ENCODE assay signal across 8 cellular contexts in the genomic region with DNA sequence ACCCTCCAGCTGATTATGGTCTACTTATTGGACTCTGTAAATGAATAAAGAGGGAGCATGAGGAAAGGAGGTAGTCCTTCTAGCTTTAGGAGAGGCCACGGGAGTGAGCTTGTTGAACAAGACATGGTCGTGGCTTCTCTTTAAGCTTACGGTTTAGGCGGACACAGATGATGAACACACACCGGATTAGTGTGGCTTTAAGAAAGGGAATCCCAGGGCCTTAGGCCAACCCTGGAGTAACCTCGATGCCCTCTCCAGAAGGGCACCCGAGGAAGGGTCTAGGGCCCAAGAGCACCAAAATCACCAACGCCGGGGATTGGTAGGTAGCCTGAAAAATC. TPM values are rescaled to one million over a fixed set of nuclear protein-coding genes. Genes with fewer than 3 reads are reported as not detected.
DNase-seq lines count a peak whose midpoint lies in the region; ATAC-seq and TF ChIP-seq lines count a peak whose summit lies in the region.

No MANE protein-coding gene starts in this region.

- no peaks in the 10 kb centered on the region for H3K9me3 Mint-ChIP-seq in central memory CD8-positive, alpha-beta T cell

- H3K4me1 ChIP-seq in BE2C (no peaks in the 10 kb centered on the region), HUES48 (ENCODE audit: control insufficient read depth, insufficient read depth, low read length) (peaks cover 23% of the 10 kb centered on the region), neutrophil (ENCODE audit: control insufficient read depth in 1 of 2, insufficient read depth in 1 of 2, low read depth in 1 of 2, low read length in 1 of 2) (peaks cover 7 to 8% of the 10 kb centered on the region in 2 experiments)

- DNase-seq in BE2C (no peak), cortex of kidney (lab: John Stamatoyannopoulos, UW) (no peak), dedifferentiated amniotic fluid mesenchymal stem cell (ENCODE audit: extremely low spot score) (no peak), NCI-H446 (lab: John Stamatoyannopoulos, UW) (no peak)
- no peak for DNase-seq in central memory CD8-positive, alpha-beta T cell (ENCODE audit: low spot score in 2 of 2)

- H3K4me1 Mint-ChIP-seq in central memory CD8-positive, alpha-beta T cell = peaks cover 37% of the 10 kb centered on the region

- TF ChIP-seq CTCF in BE2C (IDR thresholded peaks at IDR 0.05; ENCODE audit: low read depth, low read length) = no peak
- no peak for TF ChIP-seq CTCF in neutrophil (IDR thresholded peaks at IDR 0.05)

- H3K36me3 Mint-ChIP-seq in central memory CD8-positive, alpha-beta T cell (ENCODE audit: insufficient read depth) = peaks cover 15% of the 10 kb centered on the region

- H3K36me3 ChIP-seq in BE2C = peaks cover 39% of the 10 kb centered on the region
- H3K36me3 ChIP-seq in HUES48 (ENCODE audit: control insufficient read depth, insufficient read depth, low read length) = peaks cover 40% of the 10 kb centered on the region
- no peaks in the 10 kb centered on the region for H3K36me3 ChIP-seq in neutrophil

- H3K9me3 ChIP-seq in BE2C (no peaks in the 10 kb centered on the region), HUES48 (ENCODE audit: control insufficient read depth, insufficient read depth, low read length) (no peaks in the 10 kb centered on the region), neutrophil (no peaks in the 10 kb centered on the region)

- peak overlapping the region; percentile 81 for H3K4me3 Mint-ChIP-seq in central memory CD8-positive, alpha-beta T cell

- ATAC-seq in GM19452 (IDR thresholded peaks at IDR 0.05; ENCODE audit: unreplicated experiment) = peak; percentile 2
- ATAC-seq in central memory CD8-positive, alpha-beta T cell (replicated peaks; ENCODE audit: extremely low read depth, poor library complexity, severe bottlenecking) = no peak

- H3K4me3 ChIP-seq in BE2C (ENCODE audit: low read depth, low read length) (peak overlapping the region; percentile 56), HUES48 (ENCODE audit: low read depth, low read length) (peak overlapping the region; percentile 65), neutrophil (ENCODE audit: low read depth in 1 of 2, low read length in 1 of 2) (peak overlapping the region; percentile 61 to 66)

- H3K27ac ChIP-seq in HUES48 (ENCODE audit: low read depth, low read length) (no peak overlapping the region), neutrophil (no peak overlapping the region)

- H3K27me3 Mint-ChIP-seq in central memory CD8-positive, alpha-beta T cell = no peaks in the 10 kb centered on the region

- peak overlapping the region; percentile 90 for H3K27ac Mint-ChIP-seq in central memory CD8-positive, alpha-beta T cell (ENCODE audit: low read depth)

- H3K27me3 ChIP-seq in BE2C (no peaks in the 10 kb centered on the region), HUES48 (ENCODE audit: control insufficient read depth, insufficient read depth, low read length) (no peaks in the 10 kb centered on the region), neutrophil (peaks cover 33% of the 10 kb centered on the region)

- H3K9ac ChIP-seq in HUES48 (ENCODE audit: low read depth, low read length) = peak overlapping the region; percentile 44; the same call in 1 of the 2 replicates

RNA-seq across cellular contexts. Expression of a gene that starts 39.4 kb away (rescaled TPM):
- polyA plus RNA-seq in BE2C (2012; ENCODE audit: insufficient read depth, insufficient read length, low read depth) = not detected

RNA-seq across cellular contexts. Expression of a gene that starts 52.7 kb away (rescaled TPM):
- polyA plus RNA-seq in BE2C (2012; ENCODE audit: insufficient read depth, insufficient read length, low read depth) = 4.8 TPM
